14 cellular contexts compared by ENCODE assay signal in the genomic region with DNA sequence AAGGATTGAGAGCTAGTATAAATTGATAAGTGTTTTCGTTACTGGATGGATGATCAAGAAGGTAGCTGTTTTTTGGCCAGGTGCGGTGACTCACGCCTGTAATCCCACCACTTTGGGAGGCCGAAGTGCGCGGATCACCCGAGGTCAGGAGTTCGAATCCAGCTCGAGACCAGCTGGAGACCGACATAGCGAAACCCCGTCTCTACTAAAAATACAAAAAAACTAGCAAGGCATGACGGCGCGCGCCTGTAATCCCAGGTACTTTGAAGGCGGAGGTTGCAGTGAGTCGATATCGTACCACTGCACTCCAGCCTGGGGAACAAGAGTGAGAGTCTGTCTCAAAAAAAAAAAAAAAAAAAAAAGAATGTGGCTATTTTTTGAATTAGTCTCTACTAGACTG. TPM values are rescaled to one million over a fixed set of nuclear protein-coding genes. Genes with fewer than 3 reads are reported as not detected.
DNase-seq lines count a peak whose midpoint lies in the region; ATAC-seq and TF ChIP-seq lines count a peak whose summit lies in the region.
"Had no signal": no experiment of that assay in that cellular context is flagged by ENCODE, and none has a peak within 500 bp of the region (broad histone marks: within the 10 kb centered on the region; RNA-seq: fewer than 3 reads in every experiment).

No MANE protein-coding gene starts in this region.

- TF ChIP-seq POLR2A in upper lobe of left lung (IDR thresholded peaks at IDR 0.05), result no peak

- no peak for DNase-seq in activated T-cell treated with anti-CD3 and anti-CD28 coated beads, Interleukin-2, amount 50 U/mL, for 72 hours
- DNase-seq in activated T-cell treated with anti-CD3 and anti-CD28 coated beads for 4 hours (no peak), T-helper 17 cell (no peak), endodermal cell (no peak), islet precursor cell (no peak), upper lobe of left lung (no peak)
- DNase-seq in stimulated activated naive CD8-positive, alpha-beta T cell treated with anti-CD3 and anti-CD28 coated beads, Interleukin-15, amount 100 ng/mL, for 72 hours, result no peak
- DNase-seq: esophagus squamous epithelium, NCI-H1436, NCI-H82, nephron progenitor cell, spleen had no signal

- H3K36me3 ChIP-seq in endodermal cell (ENCODE audit: control insufficient read depth, insufficient read depth, low read length) (no peaks in the 10 kb centered on the region), upper lobe of left lung (no peaks in the 10 kb centered on the region)
- H3K36me3 ChIP-seq: esophagus squamous epithelium, spleen had no signal

- H3K27ac ChIP-seq in endodermal cell (ENCODE audit: low read depth, low read length), result no peak overlapping the region
- no peak overlapping the region for H3K27ac ChIP-seq in upper lobe of left lung
- H3K27ac ChIP-seq: SJSA1 had no signal

- no peak for TF ChIP-seq EP300 in upper lobe of left lung (IDR thresholded peaks at IDR 0.05)

- peak overlapping the region; percentile 96 for H3K27ac Mint-ChIP-seq in activated T-cell treated with anti-CD3 and anti-CD28 coated beads, Interleukin-2, amount 50 U/mL, for 72 hours
- H3K27ac Mint-ChIP-seq in T-helper 17 cell (peak overlapping the region; percentile 96), endodermal cell (no peak overlapping the region)
- H3K27ac Mint-ChIP-seq in stimulated activated naive CD8-positive, alpha-beta T cell treated with anti-CD3 and anti-CD28 coated beads, Interleukin-15, amount 100 ng/mL, for 72 hours, result peak overlapping the region in 1 of 2 donors; percentile 99
- H3K27ac Mint-ChIP-seq: nephron progenitor cell had no signal

- peaks cover 0 to 8% of the 10 kb centered on the region in 2 donors for H3K36me3 Mint-ChIP-seq in activated T-cell treated with anti-CD3 and anti-CD28 coated beads, Interleukin-2, amount 50 U/mL, for 72 hours (ENCODE audit: insufficient read depth in 2 of 2)
- H3K36me3 Mint-ChIP-seq in T-helper 17 cell (ENCODE audit: low read depth) (peaks cover 6% of the 10 kb centered on the region), endodermal cell (ENCODE audit: low read depth) (no peaks in the 10 kb centered on the region)

- peak overlapping the region; percentile 99 for H3K9ac ChIP-seq in endodermal cell (ENCODE audit: extremely low read depth, low read length, poor library complexity, severe bottlenecking)

- H3K4me3 Mint-ChIP-seq in activated T-cell treated with anti-CD3 and anti-CD28 coated beads, Interleukin-2, amount 50 U/mL, for 72 hours, result peak overlapping the region in 1 of 2 donors; percentile 98
- H3K4me3 Mint-ChIP-seq in T-helper 17 cell, result peak overlapping the region; percentile 92
- no peak overlapping the region for H3K4me3 Mint-ChIP-seq in endodermal cell
- peak overlapping the region; percentile 81 to 97 for H3K4me3 Mint-ChIP-seq in stimulated activated naive CD8-positive, alpha-beta T cell treated with anti-CD3 and anti-CD28 coated beads, Interleukin-15, amount 100 ng/mL, for 72 hours
- H3K4me3 Mint-ChIP-seq: nephron progenitor cell had no signal

- H3K9me3 Mint-ChIP-seq in activated T-cell treated with anti-CD3 and anti-CD28 coated beads, Interleukin-2, amount 50 U/mL, for 72 hours, result no peaks in the 10 kb centered on the region
- H3K9me3 Mint-ChIP-seq in endodermal cell, result no peaks in the 10 kb centered on the region
- H3K9me3 Mint-ChIP-seq in stimulated activated naive CD8-positive, alpha-beta T cell treated with anti-CD3 and anti-CD28 coated beads, Interleukin-15, amount 100 ng/mL, for 72 hours, result no peaks in the 10 kb centered on the region
- H3K9me3 Mint-ChIP-seq: nephron progenitor cell had no signal

- H3K27me3 ChIP-seq in endodermal cell (ENCODE audit: control insufficient read depth, insufficient read depth, low read length, poor library complexity, severe bottlenecking) (no peaks in the 10 kb centered on the region), upper lobe of left lung (no peaks in the 10 kb centered on the region)
- H3K27me3 ChIP-seq: esophagus squamous epithelium, SJSA1, spleen had no signal

- no peak for ATAC-seq in activated T-cell treated with anti-CD3 and anti-CD28 coated beads, Interleukin-2, amount 50 U/mL, for 72 hours (replicated peaks in 1 of 2)
- ATAC-seq in T-helper 17 cell (no peak), HG03565 (IDR thresholded peaks at IDR 0.05; ENCODE audit: unreplicated experiment) (no peak), upper lobe of left lung (ENCODE audit: low FRiP score in 2 of 2) (no peak)
- no peak for ATAC-seq in stimulated activated naive CD8-positive, alpha-beta T cell treated with anti-CD3 and anti-CD28 coated beads, Interleukin-15, amount 100 ng/mL, for 72 hours

- TF ChIP-seq CTCF in endodermal cell (conservative IDR thresholded peaks at IDR 0.05) (no peak), upper lobe of left lung (IDR thresholded peaks at IDR 0.05) (no peak)

- WGBS in endodermal cell (ENCODE audit: insufficient coverage in 1 of 2, insufficient read length in 1 of 2), 2 experiments, result 87 to 94% methylated on average over 3 to 19 of the region's 19 CpGs
- 70% methylated on average over 19 of the region's 19 CpGs; no CpG with 5 or more reads in 1 of the 2 donors for WGBS in upper lobe of left lung, 2 donors

- H3K4me1 Mint-ChIP-seq in activated T-cell treated with anti-CD3 and anti-CD28 coated beads, Interleukin-2, amount 50 U/mL, for 72 hours (ENCODE audit: low read depth), result no peaks in the 10 kb centered on the region
- H3K4me1 Mint-ChIP-seq in T-helper 17 cell (peaks cover 18% of the 10 kb centered on the region), endodermal cell (no peaks in the 10 kb centered on the region)
- H3K4me1 Mint-ChIP-seq in stimulated activated naive CD8-positive, alpha-beta T cell treated with anti-CD3 and anti-CD28 coated beads, Interleukin-15, amount 100 ng/mL, for 72 hours, result peaks cover 18% of the 10 kb centered on the region
- H3K4me1 Mint-ChIP-seq: nephron progenitor cell had no signal

- no peaks in the 10 kb centered on the region for H3K27me3 Mint-ChIP-seq in activated T-cell treated with anti-CD3 and anti-CD28 coated beads, Interleukin-2, amount 50 U/mL, for 72 hours (ENCODE audit: low read depth)
- H3K27me3 Mint-ChIP-seq in T-helper 17 cell, result no peaks in the 10 kb centered on the region
- no peaks in the 10 kb centered on the region for H3K27me3 Mint-ChIP-seq in endodermal cell (ENCODE audit: insufficient read depth)
- H3K27me3 Mint-ChIP-seq in stimulated activated naive CD8-positive, alpha-beta T cell treated with anti-CD3 and anti-CD28 coated beads, Interleukin-15, amount 100 ng/mL, for 72 hours, result no peaks in the 10 kb centered on the region

- H3K4me1 ChIP-seq in endodermal cell (ENCODE audit: control insufficient read depth, insufficient read depth, low read length), result no peaks in the 10 kb centered on the region
- peaks cover 0 to 7% (median 0%) of the 10 kb centered on the region in 4 donors for H3K4me1 ChIP-seq in upper lobe of left lung
- H3K4me1 ChIP-seq: SJSA1 had no signal

- H3K4me3 ChIP-seq in endodermal cell (ENCODE audit: low read length) (peak overlapping the region; percentile 90), upper lobe of left lung (peak overlapping the region in 2 of 4 donors; percentile 60)

- H3K9me3 ChIP-seq in T-helper 17 cell (ENCODE audit: control insufficient read depth, low read length, poor library complexity, severe bottlenecking) (no peaks in the 10 kb centered on the region), endodermal cell (ENCODE audit: control insufficient read depth, low read length) (no peaks in the 10 kb centered on the region), upper lobe of left lung (no peaks in the 10 kb centered on the region)
- H3K9me3 ChIP-seq: esophagus squamous epithelium, SJSA1, spleen had no signal

RNA-seq across cellular contexts. Expression of gene ZFY, which starts 2.0 kb away (rescaled TPM):
- 10 to 100 TPM in 1 of 2 donors, not detected in 1; 19.8 TPM for total RNA-seq in activated T-cell treated with anti-CD3 and anti-CD28 coated beads, Interleukin-2, amount 50 U/mL, for 72 hours
- 10 to 100 TPM; 22.2 to 26.7 TPM for total RNA-seq in T-helper 17 cell
- total RNA-seq in endodermal cell, result 10 to 100 TPM in 1 of 2 donors, not detected in 1; 36.7 TPM
- 6.7 TPM for polyA plus RNA-seq in endodermal cell (2013, experiment 1 of 2)
- polyA plus RNA-seq in endodermal cell (2013, experiment 2 of 2), result 7.5 TPM
- 10 to 100 TPM in 3 of 6 donors, 1 to 10 TPM in 1, not detected in 2; 1.4 to 20.7 (median 14.0) TPM for total RNA-seq in upper lobe of left lung
